Comparison of ENCODE assay signal across 14 cellular contexts in the genomic region with DNA sequence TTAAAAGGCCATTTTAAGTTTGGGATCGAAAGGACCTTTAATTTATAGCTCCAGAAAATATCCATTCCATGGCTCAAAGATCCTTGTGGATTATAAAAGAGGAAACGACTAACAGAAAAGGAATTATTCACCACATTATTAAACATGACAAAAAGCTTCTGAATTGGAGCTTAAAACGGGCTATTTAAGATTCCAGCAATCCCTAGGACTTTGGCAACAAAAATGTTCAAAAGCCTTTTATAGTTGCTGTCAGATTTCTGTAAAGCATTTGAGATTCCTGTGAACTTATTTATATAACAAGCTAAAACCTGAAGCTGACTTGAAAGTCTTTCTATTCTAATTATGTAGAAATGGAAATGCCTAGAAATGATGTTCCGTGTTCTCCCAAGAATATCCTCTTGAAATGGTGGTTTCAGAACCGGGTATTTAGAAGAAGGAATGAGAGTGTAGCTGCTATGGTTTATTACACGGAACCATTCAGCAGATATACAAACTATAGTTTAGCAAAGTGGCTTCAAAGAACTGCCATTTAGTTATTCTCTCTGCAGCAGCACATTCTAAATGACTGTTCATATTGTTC.
"Had no signal": no experiment of that assay in that cellular context is flagged by ENCODE, and none has a peak within 500 bp of the region (broad histone marks: within the 10 kb centered on the region; RNA-seq: fewer than 3 reads in every experiment).

No MANE protein-coding gene starts in this region.

- ATAC-seq: left ventricle myocardium superior; psoas muscle; stimulated activated memory B cell treated with anti-CD40 and anti-IgM and Interleukin-4, amounts not matched to agents 10 μg/mL and 1 μg/mL and 100 μg/mL, for 72 hours had no signal

- H2AFZ ChIP-seq: hepatocyte had no signal

- DNase-seq: activated CD4-positive, alpha-beta memory T cell treated with anti-CD3 and anti-CD28 coated beads for 36 hours; activated effector memory CD4-positive, alpha-beta T cell treated with anti-CD3 and anti-CD28 coated beads, Interleukin-2, amount 50 U/mL, for 16 hours; activated T-cell treated with anti-CD3 and anti-CD28 coated beads, Interleukin-2, amount 50 U/mL, for 48 hours; adrenal gland; cerebellar nuclear complex; kidney; left ventricle myocardium superior; psoas muscle had no signal

- H3K4me2 ChIP-seq: hepatocyte had no signal

- H3K27ac ChIP-seq: adrenal gland, epithelial cell of prostate, hepatocyte, psoas muscle, tibial nerve, vagina, VCaP had no signal

- H3K4me1 ChIP-seq: tibial nerve, vagina had no signal

- H3K27me3 ChIP-seq: adrenal gland, hepatocyte, tibial nerve, vagina had no signal

- H3K9me3 ChIP-seq: adrenal gland, psoas muscle, tibial nerve, vagina had no signal

- H3K79me2 ChIP-seq: hepatocyte had no signal

- H3K36me3 ChIP-seq: adrenal gland, tibial nerve, vagina had no signal

- H3K4me3 ChIP-seq: adrenal gland, hepatocyte, psoas muscle, tibial nerve, vagina had no signal
